8 cellular contexts compared by ENCODE assay signal in the genomic region with DNA sequence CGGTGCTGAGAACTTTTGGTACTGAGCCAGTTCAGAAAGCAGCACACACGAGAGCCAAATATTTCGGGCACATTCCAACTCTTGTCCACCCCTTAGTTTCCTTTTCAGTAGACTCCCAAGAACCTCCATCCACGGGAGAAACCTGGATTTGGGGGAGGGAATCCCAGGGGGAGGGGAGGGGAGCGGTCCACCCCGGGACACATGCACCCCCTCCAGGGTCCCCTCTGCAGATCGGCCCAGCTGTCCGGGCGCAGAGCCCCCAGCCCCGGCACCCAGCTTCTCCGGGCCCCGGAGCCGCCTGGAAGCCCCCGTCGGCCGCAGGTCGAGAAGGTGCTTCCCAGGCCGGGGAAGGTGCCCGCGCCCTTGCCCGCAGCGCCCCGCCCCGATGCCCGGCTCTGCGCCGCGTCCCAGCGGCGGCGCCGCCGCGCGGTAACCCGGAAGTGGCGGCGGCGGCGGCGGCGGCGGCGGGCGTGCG. TPM values are rescaled to one million over a fixed set of nuclear protein-coding genes. Genes with fewer than 3 reads are reported as not detected.
DNase-seq lines count a peak whose midpoint lies in the region; ATAC-seq, FAIRE-seq and TF ChIP-seq lines count a peak whose summit lies in the region.

No MANE protein-coding gene starts in this region.

- no peak overlapping the region for H3K4ac ChIP-seq in H1 (replicated peaks; ENCODE audit: insufficient read length, low read depth, low read length)

- POLR2A ChIA-PET in A549 (lab: Yijun Ruan, JAX) (interaction anchor here (0.9 to 1.6 kb wide), 4 partner anchors 11 to 127 kb away, joined by 3 to 5 read pairs (median 4); no protein-coding TSS in a partner anchor), H1 (lab: Charles Lee; ENCODE audit: partially characterized antibody) (interaction anchor here (0.7 to 2.0 kb wide), 4 partner anchors 8 to 113 kb away, joined by 3 to 8 read pairs (median 3); partner anchors contain the start of gene CEMIP)

- H3K9me3 ChIP-seq in A549 (no peaks in the 10 kb centered on the region), H1 (ENCODE audit: insufficient read depth in 2 of 2, low read depth in 1 of 2, low read length in 1 of 2) (no peaks in the 10 kb centered on the region), upper lobe of right lung (no peaks in the 10 kb centered on the region)

- ATAC-seq in A549 (peak; percentile 62 to 68), GM19043 (IDR thresholded peaks at IDR 0.05; ENCODE audit: low read depth, unreplicated experiment) (peak; percentile 26), HG03558 (IDR thresholded peaks at IDR 0.05; ENCODE audit: extremely low read depth, unreplicated experiment) (peak; percentile 16), upper lobe of right lung (peak; percentile 48)
- ATAC-seq in activated CD4-positive, CD25-positive, alpha-beta regulatory T cell treated with anti-CD3 and anti-CD28 coated beads, Interleukin-2, amount 50 U/mL, for 24 hours: peak; percentile 10 to 24

- H3K4me3 ChIP-seq in A549 (peak overlapping the region; percentile 79), H1 (ENCODE audit: extremely low read depth in 1 of 4, insufficient read depth in 2 of 4, low read depth in 3 of 4, low read length in 4 of 4) (peak overlapping the region; percentile 30 to 73 (median 60)), upper lobe of right lung (peak overlapping the region; percentile 75)

- H3K79me2 ChIP-seq in H1 (ENCODE audit: control insufficient read depth in 1 of 2, insufficient read depth in 2 of 2, low read length in 2 of 2): peaks cover 3 to 28% of the 10 kb centered on the region in 2 experiments; a peak in 3 of 4 replicates

- H2BK120ac ChIP-seq in H1 (replicated peaks; ENCODE audit: low read depth, low read length): no peak overlapping the region

- 5% methylated on average over 3 of the region's 46 CpGs for WGBS in A549 (ENCODE audit: missing lambda C conversion rate)
- 10% methylated on average over 15 of the region's 46 CpGs; no CpG with 5 or more reads in 1 of the 2 experiments for WGBS in H1 (ENCODE audit: extremely low coverage in 1 of 2, insufficient coverage in 1 of 2, insufficient read length in 1 of 2, insufficient replicate concordance in 2 of 2, low coverage in 1 of 2, low lambda C conversion rate in 2 of 2, missing lambda C conversion rate in 1 of 2), 2 experiments

- no peak overlapping the region for H2AK5ac ChIP-seq in H1 (ENCODE audit: low read depth, low read length)

- peak overlapping the region; percentile 54 for H4K5ac ChIP-seq in H1 (ENCODE audit: insufficient read length, low read depth, low read length)

- H3K23ac ChIP-seq in H1 (ENCODE audit: insufficient read length): no peak overlapping the region

- H2AFZ ChIP-seq in H1 (ENCODE audit: low read length): peak overlapping the region; percentile 63

- no peak overlapping the region for H2BK15ac ChIP-seq in H1 (ENCODE audit: low read length)

- peaks cover 0 to 22% (median 7%) of the 10 kb centered on the region in 4 experiments; a peak in 5 of 7 replicates for H3K27me3 ChIP-seq in H1 (replicated peaks in 1 of 4; ENCODE audit: control insufficient read depth in 3 of 4, extremely low read depth in 1 of 4, insufficient read depth in 3 of 4, low read length in 3 of 4)
- H3K27me3 ChIP-seq in upper lobe of right lung: no peaks in the 10 kb centered on the region

- H3K14ac ChIP-seq in H1 (ENCODE audit: insufficient read length): no peak overlapping the region

- no peak for TF ChIP-seq EP300 in A549 (IDR thresholded peaks at IDR 0.05)
- no peak for TF ChIP-seq EP300 in H1 (IDR thresholded peaks at IDR 0.05; ENCODE audit: borderline replicate concordance in 1 of 2, low read depth in 2 of 2, low read length in 2 of 2)

- H4K20me1 ChIP-seq in H1 (replicated peaks in 1 of 2; ENCODE audit: control insufficient read depth in 1 of 2, insufficient read depth in 2 of 2, low read length in 2 of 2): peaks cover 0 to 5% of the 10 kb centered on the region in 2 experiments

- H4K91ac ChIP-seq in H1 (replicated peaks; ENCODE audit: insufficient read length, low read length): no peak overlapping the region

- no peak for TF ChIP-seq RAD21 in A549 (conservative IDR thresholded peaks at IDR 0.05 in 1 of 2, IDR thresholded peaks at IDR 0.05 in 1 of 2)
- no peak for TF ChIP-seq RAD21 in H1 (IDR thresholded peaks at IDR 0.05 in 1 of 2, conservative IDR thresholded peaks at IDR 0.05 in 1 of 2; ENCODE audit: low read depth in 2 of 2, low read length in 2 of 2)

- H3K9ac ChIP-seq in H1 (replicated peaks in 1 of 4; ENCODE audit: extremely low read depth in 1 of 4, low read depth in 3 of 4, low read length in 3 of 4): peak overlapping the region; percentile 20 to 97 (median 46); a peak in 5 of 7 replicates

- no peak for TF ChIP-seq POLR2A in A549 (IDR thresholded peaks at IDR 0.05; ENCODE audit: low read length)
- no peak for TF ChIP-seq POLR2A in H1 (IDR thresholded peaks at IDR 0.05; ENCODE audit: control extremely low read depth in 1 of 2, low read depth in 2 of 2, low read length in 2 of 2)

- no peak overlapping the region for H2BK20ac ChIP-seq in H1 (ENCODE audit: low read length)

- intact Hi-C loops in upper lobe of right lung (cut with DNase I): no loop called here

- peaks cover 15% of the 10 kb centered on the region for H3K23me2 ChIP-seq in H1 (ENCODE audit: low read depth, low read length)

- peak overlapping the region; percentile 71; the same call in 1 of the 2 replicates for H3K18ac ChIP-seq in H1 (ENCODE audit: extremely low read depth, low read length)

- no peaks in the 10 kb centered on the region for H3K79me1 ChIP-seq in H1 (ENCODE audit: low read depth, low read length)

- no peak overlapping the region for H3K56ac ChIP-seq in H1 (replicated peaks; ENCODE audit: insufficient read length, low read depth, low read length)

- H2BK5ac ChIP-seq in H1 (ENCODE audit: low read depth, low read length): no peak overlapping the region

- no peak for FAIRE-seq in A549 (lab: Jason Lieb, UNC)
- FAIRE-seq in H1 (lab: Jason Lieb, UNC): no peak

- DNase-seq in A549 (ENCODE audit: low read depth in 1 of 2, low spot score in 1 of 2) (peak; percentile 29 to 72), H1 (ENCODE audit: low read depth in 1 of 2, low spot score in 2 of 2) (peak in 1 of 2 experiments; percentile 63), myocyte (ENCODE audit: low read depth) (peak; percentile 34), upper lobe of right lung (peak; percentile 74), NCI-H2107 treated with DMSO at 0.1 percent for 48 hours (lab: John Stamatoyannopoulos, UW; ENCODE audit: unreplicated experiment) (no peak)

- H3K36me3 ChIP-seq in H1 (ENCODE audit: control insufficient read depth in 2 of 4, insufficient read depth in 4 of 4, low read length in 3 of 4): no peaks in the 10 kb centered on the region
- H3K36me3 ChIP-seq in upper lobe of right lung: no peaks in the 10 kb centered on the region

- CTCF ChIA-PET in A549 (lab: Yijun Ruan, JAX): interaction anchor here (0.8 to 6.9 kb wide), 11 partner anchors 21 to 239 kb away, joined by 3 to 71 read pairs (median 4); partner anchors contain the start of gene CEMIP
- CTCF ChIA-PET in H1 (lab: Charles Lee; ENCODE audit: partially characterized antibody): interaction anchor here (1.1 to 3.3 kb wide), 5 partner anchors 12 to 127 kb away, joined by 4 to 16 read pairs (median 9); no protein-coding TSS in a partner anchor

- H2BK12ac ChIP-seq in H1 (ENCODE audit: low read depth, low read length): no peak overlapping the region

- 0 out of 2 replicates have a peak overlapping the region, but pooled peaks have one; percentile 90 for H4K8ac ChIP-seq in H1 (ENCODE audit: extremely low read depth, insufficient read depth, low read length)

- peaks cover 11% of the 10 kb centered on the region for H3K4me1 ChIP-seq in A549
- H3K4me1 ChIP-seq in H1 (replicated peaks in 1 of 4; ENCODE audit: control insufficient read depth in 3 of 4, insufficient read depth in 4 of 4, low read length in 3 of 4): peaks cover 5 to 9% (median 8%) of the 10 kb centered on the region in 4 experiments; a peak in 5 of 7 replicates
- peaks cover 6% of the 10 kb centered on the region for H3K4me1 ChIP-seq in upper lobe of right lung

- H3K4me2 ChIP-seq in A549: peak overlapping the region; percentile 73
- H3K4me2 ChIP-seq in H1 (ENCODE audit: insufficient read depth in 1 of 2, low read depth in 2 of 2, low read length in 2 of 2): peak overlapping the region; percentile 61 to 64

- H3K27ac ChIP-seq in A549 (peak overlapping the region; percentile 89 to 94), H1 (ENCODE audit: low read depth, low read length) (no peak overlapping the region), upper lobe of right lung (peak overlapping the region; percentile 77)

- no peak for TF ChIP-seq CTCF in A549 (IDR thresholded peaks at IDR 0.05)
- TF ChIP-seq CTCF in H1 (IDR thresholded peaks at IDR 0.05; ENCODE audit: control extremely low read depth in 1 of 3, insufficient read depth in 1 of 3, low read depth in 1 of 3, low read length in 3 of 3): no peak
- no peak for TF ChIP-seq CTCF in upper lobe of right lung (IDR thresholded peaks at IDR 0.05)

TF ChIP-seq in H1, 55 proteins besides CTCF, POLR2A, EP300 and RAD21 (continues in another document):
- TF ChIP-seq KDM4A (IDR thresholded peaks at IDR 0.05; ENCODE audit: low read depth, low read length, severe bottlenecking): peak; percentile 61
- TF ChIP-seq GTF2F1 (IDR thresholded peaks at IDR 0.05; ENCODE audit: borderline replicate concordance, low read depth, low read length): no peak
- TF ChIP-seq PHF8 (conservative IDR thresholded peaks at IDR 0.05; ENCODE audit: low read depth, low read length): 0 out of 2 replicates have a peak, but pooled peaks have one; percentile 27
- 0 out of 2 replicates have a peak, but pooled peaks have one; percentile 2 for TF ChIP-seq TAF1 (IDR thresholded peaks at IDR 0.05; ENCODE audit: low read depth, low read length)
- TF ChIP-seq NANOG (IDR thresholded peaks at IDR 0.05; ENCODE audit: insufficient read depth, low read depth, low read length, poor library complexity, severe bottlenecking): no peak

RNA-seq across cellular contexts. Expression of gene ABHD17C, which starts 0.4 kb away (rescaled TPM):
- polyA plus RNA-seq in A549 (2011; rRNA removed) (23.7 and 24.9 TPM in 2 replicates), A549 (2017; fragmentation: RNase III; extraction: RNeasy Plus Mini Kit Qiagen cat#74134 plus additional on column Dnase treatment) (13.8 to 15.2 TPM (median 14.0 TPM) in 3 replicates), H1 (2011; rRNA removed) (16.3 and 20.2 TPM in 2 replicates)
- 11.6 and 16.6 TPM in 2 replicates for polyA plus RNA-seq in A549 (2012; cell fraction: cytosol; rRNA removed)
- polyA plus RNA-seq in A549 (2012; cell fraction: nucleus; rRNA removed): 7.9 and 9.4 TPM in 2 replicates
- 21.2 and 26.1 TPM in 2 replicates for polyA minus RNA-seq in A549 (2011; rRNA and poly(A)+ RNA removed)
- total RNA-seq in H1 (2021; fragmentation: NEBNext Ultra II Directional; extraction: Animal tissue kit (Norgen Biotek cat#: 25700)): 29.8 and 31.8 TPM in 2 replicates
- polyA plus RNA-seq in H1 (2011; cell fraction: cytosol; rRNA removed): 13.7 TPM
- polyA plus RNA-seq in H1 (2011; cell fraction: nucleus; rRNA removed): 9.4 TPM
- polyA plus RNA-seq in H1 (2012, experiment 1 of 2): 25.3 to 33.2 TPM (median 26.2 TPM) in 4 replicates
- polyA plus RNA-seq in H1 (2012, experiment 2 of 2): 8.6 TPM
- 12.9 TPM for polyA plus RNA-seq in H1 (2013, experiment 1 of 2)
- polyA plus RNA-seq in H1 (2013, experiment 2 of 2): 14.3 TPM
- 37.3 and 41.7 TPM in 2 replicates for polyA minus RNA-seq in H1 (2011; rRNA and poly(A)+ RNA removed)
- polyA minus RNA-seq in H1 (2011; cell fraction: cytosol; rRNA and poly(A)+ RNA removed): 11.5 TPM
- 15.3 TPM for polyA minus RNA-seq in H1 (2011; cell fraction: nucleus; rRNA and poly(A)+ RNA removed)
- total RNA-seq in myocyte (5.1 and 5.7 TPM in 2 replicates), upper lobe of right lung (41.4 TPM)
- polyA plus RNA-seq in myocyte (2012): 17.7 TPM

Comparison
In these comparisons a context has a peak if more than half of its experiments do, and no peak if none do; other contexts are left out.
1. Of the 18 proteins assayed by ChIP-seq in both H1 and A549: peak only in H1: PHF8; only in A549: none; in both: none; in neither: 17.